In genomic region chr6:135837735-135838449, GRCh38 we compare ENCODE assay signal across 24 cellular contexts. TPM values are rescaled to one million over a fixed set of nuclear protein-coding genes. Genes with fewer than 3 reads are reported as not detected.
"Had no signal": no experiment of that assay in that cellular context is flagged by ENCODE, and none has a peak within 500 bp of the region (broad histone marks: within the 10 kb centered on the region; RNA-seq: fewer than 3 reads in every experiment).

No MANE protein-coding gene starts in this region.

- H3K4me2 ChIP-seq: KMS-11 had no signal

- H3K36me3 Mint-ChIP-seq: IgD-negative memory B cell had no signal

- H3K4me3 Mint-ChIP-seq: IgD-negative memory B cell had no signal

- H3K27ac Mint-ChIP-seq: IgD-negative memory B cell had no signal

- FAIRE-seq: HTR-8/SVneo, K562, RCC 7860 had no signal

- DNase-seq: Kasumi-1, MM.1S, NCI-H1092 treated with DMSO at 0.1 percent for 48 hours, NCI-H1436, NCI-H187, NCI-H2029, NCI-H2081 treated with DMSO at 0.1 percent for 48 hours, NCI-H2171, NCI-H226, NCI-H446, NCI-H510A, NCI-H524 treated with DMSO at 0.1 percent for 48 hours, NCI-H69, NCI-H774, Right ventricle myocardium superior, RPMI8226, SIG-M5 had no signal

- H3K4me3 ChIP-seq: K562, SJSA1, SK-N-MC had no signal

- H3K27me3 ChIP-seq: SJSA1 had no signal

- H3K36me3 ChIP-seq: SJSA1 had no signal

- H3K4me1 Mint-ChIP-seq: IgD-negative memory B cell had no signal

- H3K27ac ChIP-seq: KMS-11, SJSA1, SK-N-MC had no signal

- H3K9ac ChIP-seq: KMS-11 had no signal

- ATAC-seq: K562 had no signal

- H3K9me3 ChIP-seq: SJSA1 had no signal

- H3K4me1 ChIP-seq: SJSA1 had no signal

RNA-seq across cellular contexts. Expression of gene PDE7B, which starts 13.6 kb away (rescaled TPM):
- total RNA-seq: K562, SJSA1 had no signal
